ENCODE assay signal across 2 cellular contexts in genomic region chr19:53957448-53958167, GRCh38.
TF ChIP-seq lines count a peak whose summit lies in the region.

No MANE protein-coding gene starts in this region.

TF ChIP-seq in SK-N-SH, 30 proteins besides CTCF, POLR2A, EP300 and RAD21 (continued from another document):
- no peak for TF ChIP-seq USF1 (IDR thresholded peaks at IDR 0.05; ENCODE audit: borderline replicate concordance, low read depth)
- TF ChIP-seq USF2 (IDR thresholded peaks at IDR 0.05; ENCODE audit: borderline replicate concordance, low read depth, low read length), result no peak
- TF ChIP-seq MEF2A (IDR thresholded peaks at IDR 0.05; ENCODE audit: borderline replicate concordance, low read depth), result no peak
- no peak for TF ChIP-seq TEAD4 (IDR thresholded peaks at IDR 0.05; ENCODE audit: borderline replicate concordance, insufficient read depth)

TF ChIP-seq in SK-N-SH treated with all-trans-retinoic acid at 6 μM for 48 hours, 23 proteins besides CTCF, POLR2A, EP300 and RAD21:
- no peak for TF ChIP-seq PATZ1 (CRISPR knock-in tag; IDR thresholded peaks at IDR 0.05; ENCODE audit: borderline replicate concordance)
- no peak for TF ChIP-seq OSR1 (CRISPR knock-in tag; IDR thresholded peaks at IDR 0.05)
- TF ChIP-seq ZNF565 (CRISPR knock-in tag; conservative IDR thresholded peaks at IDR 0.05; ENCODE audit: low read depth), result no peak
- TF ChIP-seq BACH2 (CRISPR knock-in tag; IDR thresholded peaks at IDR 0.05; ENCODE audit: borderline replicate concordance), result no peak
- no peak for TF ChIP-seq SNAI2 (CRISPR knock-in tag; IDR thresholded peaks at IDR 0.05)
- no peak for TF ChIP-seq ISL1 (CRISPR knock-in tag; IDR thresholded peaks at IDR 0.05)
- no peak for TF ChIP-seq GLIS3 (CRISPR knock-in tag; IDR thresholded peaks at IDR 0.05)
- no peak for TF ChIP-seq TCF4 (CRISPR knock-in tag; IDR thresholded peaks at IDR 0.05; ENCODE audit: borderline replicate concordance)
- TF ChIP-seq ARNTL (CRISPR knock-in tag; IDR thresholded peaks at IDR 0.05; ENCODE audit: borderline replicate concordance, low read depth), result no peak
- TF ChIP-seq ZNF8 (CRISPR knock-in tag; IDR thresholded peaks at IDR 0.05), result no peak
- TF ChIP-seq CREB5 (CRISPR knock-in tag; IDR thresholded peaks at IDR 0.05; ENCODE audit: low read depth), result no peak
